ENCODE assay signal across 31 cellular contexts in genomic region chr10:71637305-71637704, GRCh38.
"Had no signal": no experiment of that assay in that cellular context is flagged by ENCODE, and none has a peak within 500 bp of the region (broad histone marks: within the 10 kb centered on the region; RNA-seq: fewer than 3 reads in every experiment).

No MANE protein-coding gene starts in this region.

- H3K36me3 Mint-ChIP-seq: activated naive CD4-positive, alpha-beta T cell treated with anti-CD3 and anti-CD28 coated beads, Interleukin-2, amount 10 ng/mL, durations not matched to agents 7 days and 5 days; activated naive CD8-positive, alpha-beta T cell treated with anti-CD3 and anti-CD28 coated beads, Interleukin-2, amount 10 ng/mL, durations not matched to agents 7 days and 5 days; stimulated activated naive B cell treated with anti-CD40 and anti-IgM and Interleukin-4, amounts not matched to agents 10 μg/mL and 1 μg/mL and 100 μg/mL, for 72 hours had no signal

- FAIRE-seq: astrocyte, keratinocyte, pancreas had no signal

- H3K4me3 ChIP-seq: gastroesophageal sphincter, lung, pancreas, prostate gland, sigmoid colon, smooth muscle cell, stomach, suprapubic skin, tibial nerve, uterus had no signal

- H3K36me3 ChIP-seq: brain microvascular endothelial cell, gastroesophageal sphincter, pancreas, prostate gland, sigmoid colon, stomach, suprapubic skin, tibial nerve, uterus had no signal

- H3K27ac ChIP-seq: brain microvascular endothelial cell, gastroesophageal sphincter, pancreas, prostate gland, sigmoid colon, suprapubic skin, tibial nerve, uterus had no signal

- DNase-seq: activated B cell treated with CpG ODN at 0.5 μM for 24 hours; activated CD4-positive, alpha-beta T cell treated with anti-CD3 and anti-CD28 coated beads for 36 hours; activated effector memory CD4-positive, alpha-beta T cell treated with anti-CD3 and anti-CD28 coated beads, Interleukin-2, amount 50 U/mL, for 16 hours; activated naive CD4-positive, alpha-beta T cell treated with anti-CD3 and anti-CD28 coated beads, Interleukin-2, amount 10 ng/mL, durations not matched to agents 7 days and 5 days; activated naive CD8-positive, alpha-beta T cell treated with anti-CD3 and anti-CD28 coated beads, Interleukin-2, amount 10 ng/mL, durations not matched to agents 7 days and 5 days; activated T-cell treated with anti-CD3 and anti-CD28 coated beads for 4 hours; amniotic stem cell; brain microvascular endothelial cell; cortex of kidney; head of caudate nucleus; hippocampal formation; mesendoderm; nucleus accumbens; pancreas; retina; sigmoid colon; stimulated activated CD4-positive, alpha-beta T cell treated with anti-CD3 and anti-CD28 coated beads, Interleukin-15, amount 100 ng/mL, for 24 hours; stimulated activated CD4-positive, alpha-beta T cell treated with anti-CD3 and anti-CD28 coated beads, Interleukin-2, amount 100 ng/mL, for 24 hours; stimulated activated naive B cell treated with anti-CD40 and anti-IgM and Interleukin-4, amounts not matched to agents 10 μg/mL and 1 μg/mL and 100 μg/mL, for 72 hours; stomach; uterus had no signal

- ATAC-seq: activated CD4-positive, alpha-beta T cell treated with anti-CD3 and anti-CD28 coated beads for 36 hours had no signal

- H3K27me3 Mint-ChIP-seq: activated CD4-positive, alpha-beta T cell treated with anti-CD3 and anti-CD28 coated beads for 36 hours had no signal

- H3K4me1 ChIP-seq: suprapubic skin, uterus had no signal

- H3K27ac Mint-ChIP-seq: activated B cell treated with CpG ODN at 0.5 μM for 24 hours; activated CD4-positive, alpha-beta T cell treated with anti-CD3 and anti-CD28 coated beads for 36 hours; activated naive CD4-positive, alpha-beta T cell treated with anti-CD3 and anti-CD28 coated beads, Interleukin-2, amount 10 ng/mL, durations not matched to agents 7 days and 5 days; stimulated activated naive B cell treated with anti-CD40 and anti-IgM and Interleukin-4, amounts not matched to agents 10 μg/mL and 1 μg/mL and 100 μg/mL, for 72 hours had no signal

- H3K4me3 Mint-ChIP-seq: activated B cell treated with CpG ODN at 0.5 μM for 24 hours; activated CD4-positive, alpha-beta T cell treated with anti-CD3 and anti-CD28 coated beads for 36 hours; activated naive CD4-positive, alpha-beta T cell treated with anti-CD3 and anti-CD28 coated beads, Interleukin-2, amount 10 ng/mL, durations not matched to agents 7 days and 5 days; activated naive CD8-positive, alpha-beta T cell treated with anti-CD3 and anti-CD28 coated beads, Interleukin-2, amount 10 ng/mL, durations not matched to agents 7 days and 5 days; nephron; stimulated activated naive B cell treated with anti-CD40 and anti-IgM and Interleukin-4, amounts not matched to agents 10 μg/mL and 1 μg/mL and 100 μg/mL, for 72 hours; T-helper 2 cell treated with Interferon-gamma antibody and Interleukin-4, amounts not matched to agents 5 μg/mL and 100 μg/mL, for 36 hours had no signal

- H3K9me3 ChIP-seq: gastroesophageal sphincter, pancreas, prostate gland, sigmoid colon, stomach, suprapubic skin, tibial nerve, uterus had no signal

- H3K9me3 Mint-ChIP-seq: activated B cell treated with CpG ODN at 0.5 μM for 24 hours; activated naive CD4-positive, alpha-beta T cell treated with anti-CD3 and anti-CD28 coated beads, Interleukin-2, amount 10 ng/mL, durations not matched to agents 7 days and 5 days; activated naive CD8-positive, alpha-beta T cell treated with anti-CD3 and anti-CD28 coated beads, Interleukin-2, amount 10 ng/mL, durations not matched to agents 7 days and 5 days; nephron; stimulated activated naive B cell treated with anti-CD40 and anti-IgM and Interleukin-4, amounts not matched to agents 10 μg/mL and 1 μg/mL and 100 μg/mL, for 72 hours; T-helper 2 cell treated with Interferon-gamma antibody and Interleukin-4, amounts not matched to agents 5 μg/mL and 100 μg/mL, for 36 hours had no signal

- H3K27me3 ChIP-seq: gastroesophageal sphincter, pancreas, sigmoid colon, suprapubic skin, tibial nerve, uterus had no signal
